ENCODE assay signal across 9 cellular contexts in the genomic region with DNA sequence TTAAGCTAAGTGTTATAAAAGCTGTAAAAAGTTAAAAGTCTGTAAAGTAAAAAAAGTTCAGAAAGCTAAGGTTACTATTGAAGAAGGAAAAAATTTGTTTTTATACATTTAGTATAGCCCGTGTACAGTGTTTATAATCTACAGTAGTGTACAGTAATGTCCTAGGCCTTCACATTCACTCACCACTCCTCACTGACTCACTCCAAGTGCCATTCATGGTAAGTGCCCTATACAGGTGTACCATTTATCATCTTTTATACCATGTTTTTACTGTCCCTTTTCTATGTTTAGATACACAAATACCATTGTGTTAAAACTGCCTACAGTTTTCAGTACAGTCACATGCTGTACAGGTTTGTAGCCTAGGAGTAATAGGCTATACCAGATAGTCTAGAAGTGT. TPM values are rescaled to one million over a fixed set of nuclear protein-coding genes. Genes with fewer than 3 reads are reported as not detected.
DNase-seq lines count a peak whose midpoint lies in the region; ATAC-seq, FAIRE-seq and TF ChIP-seq lines count a peak whose summit lies in the region.
"Had no signal": no experiment of that assay in that cellular context is flagged by ENCODE, and none has a peak within 500 bp of the region (broad histone marks: within the 10 kb centered on the region; RNA-seq: fewer than 3 reads in every experiment).

No MANE protein-coding gene starts in this region.

- no peaks in the 10 kb centered on the region for H3K27me3 ChIP-seq in CD8-positive, alpha-beta T cell (ENCODE audit: insufficient read depth, low read length)
- no peaks in the 10 kb centered on the region for H3K27me3 ChIP-seq in PC-3 (ENCODE audit: low read length)
- H3K27me3 ChIP-seq in foreskin keratinocyte = no peaks in the 10 kb centered on the region

- H3K27ac ChIP-seq in CD8-positive, alpha-beta T cell (ENCODE audit: low read depth, low read length) = no peak overlapping the region
- H3K27ac ChIP-seq in PC-3 (ENCODE audit: low read length) (no peak overlapping the region), foreskin keratinocyte (no peak overlapping the region)

- no peaks in the 10 kb centered on the region for H3K27me3 Mint-ChIP-seq in CD8-positive, alpha-beta T cell (ENCODE audit: low read depth)
- H3K27me3 Mint-ChIP-seq: CD8-positive, alpha-beta memory T cell had no signal

- intact Hi-C loops in CD8-positive, alpha-beta T cell (cut with DNase I, micrococcal nuclease) = loop anchor here in 1 of 2 experiments (5.0 kb wide), 1 partner anchor 110 kb away; no protein-coding TSS in a partner anchor
- intact Hi-C loops in PC-3 (cut with micrococcal nuclease) = no loop called here

- no peaks in the 10 kb centered on the region for H3F3A ChIP-seq in PC-3 (ENCODE audit: low read length, unreplicated experiment)

- H3K79me2 ChIP-seq in PC-3 (ENCODE audit: low read length) = no peaks in the 10 kb centered on the region

- DNase-seq in CD8-positive, alpha-beta T cell = no peak
- DNase-seq in PC-3 = peak; percentile 38
- DNase-seq in foreskin keratinocyte = peak in 1 of 2 donors; percentile 44
- DNase-seq in urothelium cell line (ENCODE audit: low spot score) = no peak
- no peak for DNase-seq in HUDEP-2 (lab: John Stamatoyannopoulos, UW; ENCODE audit: unreplicated experiment in 76 of 76)
- no peak for DNase-seq in COLO668 (lab: John Stamatoyannopoulos, UW; ENCODE audit: unreplicated experiment)
- DNase-seq: CD8-positive, alpha-beta memory T cell had no signal

- peaks cover 5% of the 10 kb centered on the region for H3K4me1 Mint-ChIP-seq in CD8-positive, alpha-beta T cell (ENCODE audit: low read depth)

- no peaks in the 10 kb centered on the region for H3K9me3 ChIP-seq in CD8-positive, alpha-beta T cell (ENCODE audit: low read length)
- H3K9me3 ChIP-seq in PC-3 (ENCODE audit: low read length) = no peaks in the 10 kb centered on the region
- H3K9me3 ChIP-seq: HAP-1 had no signal

- no TSS peak for BruUV-seq in PC-3 (replicated peaks; lab: Mats Ljungman, UMichigan)

- no peak overlapping the region for H3K4me2 ChIP-seq in PC-3 (ENCODE audit: low read length)

- no peak overlapping the region for H2AFZ ChIP-seq in PC-3 (ENCODE audit: low read length)

- H3K36me3 Mint-ChIP-seq in CD8-positive, alpha-beta T cell = peaks cover 7% of the 10 kb centered on the region

- H4K20me1 ChIP-seq in PC-3 (ENCODE audit: low read length) = no peaks in the 10 kb centered on the region

- no peak overlapping the region for H3K4me3 ChIP-seq in CD8-positive, alpha-beta T cell (ENCODE audit: low read depth, low read length)
- no peak overlapping the region for H3K4me3 ChIP-seq in PC-3 (ENCODE audit: low read length)
- H3K4me3 ChIP-seq: HAP-1 had no signal

- CTCF ChIA-PET in CD8-positive, alpha-beta T cell (lab: Charles Lee) = interaction anchor here (0.6 to 6.4 kb wide), 11 partner anchors 12 to 169 kb away, joined by 3 to 61 read pairs (median 4); partner anchors contain the start of gene P4HTM
- CTCF ChIA-PET in PC-3 (lab: Charles Lee) = interaction anchor here (0.6 kb wide), 1 partner anchor 126 kb away, joined by 14 read pairs; no protein-coding TSS in a partner anchor

- H3K9me2 ChIP-seq in PC-3 (replicated peaks; ENCODE audit: low read length) = no peaks in the 10 kb centered on the region

- peak overlapping the region; percentile 47 for H3K27ac Mint-ChIP-seq in CD8-positive, alpha-beta T cell

- peaks cover 6% of the 10 kb centered on the region for H3K36me3 ChIP-seq in CD8-positive, alpha-beta T cell (ENCODE audit: insufficient read depth, low read length)
- H3K36me3 ChIP-seq in PC-3 (ENCODE audit: low read depth, low read length) = no peaks in the 10 kb centered on the region
- H3K36me3 ChIP-seq: HAP-1 had no signal

- no peak for ATAC-seq in CD8-positive, alpha-beta T cell
- peak; percentile 65 for ATAC-seq in PC-3
- peak; percentile 50 for ATAC-seq in foreskin keratinocyte

- no peaks in the 10 kb centered on the region for H3K9me3 Mint-ChIP-seq in CD8-positive, alpha-beta T cell
- H3K9me3 Mint-ChIP-seq: CD14-positive monocyte; CD8-positive, alpha-beta memory T cell had no signal

- H3K4me3 Mint-ChIP-seq in CD8-positive, alpha-beta T cell = no peak overlapping the region
- H3K4me3 Mint-ChIP-seq: CD14-positive monocyte had no signal

- FAIRE-seq in urothelium cell line (lab: Jason Lieb, UNC) = peak; percentile 48

- no peak overlapping the region for H3K9ac ChIP-seq in PC-3 (ENCODE audit: low read length)

- POLR2A ChIA-PET in CD8-positive, alpha-beta T cell (lab: Charles Lee) = interaction anchor here (1.3 to 1.8 kb wide), 3 partner anchors 12 to 169 kb away, joined by 3 to 6 read pairs (median 5); partner anchors contain the start of gene QRICH1
- POLR2A ChIA-PET in PC-3 (lab: Charles Lee; ENCODE audit: unreplicated experiment) = no interaction called here

- no peak for TF ChIP-seq CTCF in CD8-positive, alpha-beta T cell (IDR thresholded peaks at IDR 0.05)
- TF ChIP-seq CTCF in PC-3 (conservative IDR thresholded peaks at IDR 0.05; ENCODE audit: low read depth, low read length) = no peak
- TF ChIP-seq CTCF in foreskin keratinocyte (conservative IDR thresholded peaks at IDR 0.05) = no peak

- no peaks in the 10 kb centered on the region for H3K4me1 ChIP-seq in CD8-positive, alpha-beta T cell (ENCODE audit: insufficient read depth, low read length)
- H3K4me1 ChIP-seq in PC-3 (ENCODE audit: insufficient read depth, low read length) (no peaks in the 10 kb centered on the region), foreskin keratinocyte (no peaks in the 10 kb centered on the region)
- H3K4me1 ChIP-seq: HAP-1 had no signal

RNA-seq across cellular contexts. Expression of gene CCDC71, which starts 8.8 kb away (rescaled TPM):
- 10 to 100 TPM; 15.6 to 15.9 TPM for total RNA-seq in CD8-positive, alpha-beta T cell
- total RNA-seq in PC-3 (2014; rRNA removed) = 19.4 and 27.7 TPM in 2 replicates
- 24.9 and 26.7 TPM in 2 replicates for total RNA-seq in foreskin keratinocyte
- polyA plus RNA-seq in foreskin keratinocyte = 32.1 and 32.9 TPM in 2 replicates

RNA-seq across cellular contexts. Expression of gene KLHDC8B, which starts 14.1 kb away (rescaled TPM):
- total RNA-seq in CD8-positive, alpha-beta T cell = 1 to 10 TPM; 1.1 to 1.6 TPM
- total RNA-seq in PC-3 (2014; rRNA removed) (24.3 and 34.4 TPM in 2 replicates), foreskin keratinocyte (11.7 and 14.9 TPM in 2 replicates)
- polyA plus RNA-seq in foreskin keratinocyte = 11.8 and 14.3 TPM in 2 replicates

RNA-seq across cellular contexts. Expression of gene LAMB2, which starts 24.4 kb away (rescaled TPM):
- not detected for total RNA-seq in CD8-positive, alpha-beta T cell
- 240 and 365 TPM in 2 replicates for total RNA-seq in PC-3 (2014; rRNA removed)
- total RNA-seq in foreskin keratinocyte = 120 and 153 TPM in 2 replicates
- 97.2 and 133 TPM in 2 replicates for polyA plus RNA-seq in foreskin keratinocyte
- polyA plus RNA-seq: CD8-positive, alpha-beta memory T cell had no signal

RNA-seq across cellular contexts. Expression of gene USP19, which starts 36.7 kb away (rescaled TPM):
- total RNA-seq in CD8-positive, alpha-beta T cell = 10 to 100 TPM; 88.6 to 90.5 TPM
- total RNA-seq in PC-3 (2014; rRNA removed) = 84.4 and 86.7 TPM in 2 replicates
- 28.5 and 29.6 TPM in 2 replicates for total RNA-seq in foreskin keratinocyte
- 13.7 and 14.4 TPM in 2 replicates for polyA plus RNA-seq in foreskin keratinocyte

RNA-seq across cellular contexts. Expression of gene QARS1, which starts 52.7 kb away (rescaled TPM):
- total RNA-seq in CD8-positive, alpha-beta T cell = 100 to 1,000 TPM; 307 to 343 TPM
- total RNA-seq in PC-3 (2014; rRNA removed) = 310 and 316 TPM in 2 replicates
- total RNA-seq in foreskin keratinocyte = 213 and 224 TPM in 2 replicates
- 156 and 159 TPM in 2 replicates for polyA plus RNA-seq in foreskin keratinocyte

Comparison
In these comparisons a context has a peak if more than half of its experiments do, and no peak if none do; other contexts are left out.
1. RNA of gene LAMB2, which starts 24.4 kb away (total RNA-seq): 240 to 365 TPM in PC-3 and 120 to 153 TPM in foreskin keratinocyte; not detected in CD8-positive, alpha-beta T cell; every median in the first group is over 10 times any median in the second.